14 cellular contexts compared by ENCODE assay signal in genomic region chr3:13950042-13950441, GRCh38.
"Had no signal": no experiment of that assay in that cellular context is flagged by ENCODE, and none has a peak within 500 bp of the region (broad histone marks: within the 10 kb centered on the region; RNA-seq: fewer than 3 reads in every experiment).

No MANE protein-coding gene starts in this region.

- DNase-seq: activated CD4-positive, alpha-beta T cell treated with anti-CD3 and anti-CD28 coated beads, Interleukin-2, amount 10 ng/mL, durations not matched to agents 7 days and 5 days; activated CD8-positive, alpha-beta memory T cell treated with anti-CD3 and anti-CD28 coated beads for 24 hours; activated naive CD8-positive, alpha-beta T cell treated with anti-CD3 and anti-CD28 coated beads for 36 hours; amygdala; esophagus squamous epithelium; hypothalamus; kidney; left ventricle myocardium superior; stimulated activated CD4-positive, alpha-beta T cell treated with anti-CD3 and anti-CD28 coated beads, Interleukin-15, amount 100 ng/mL, for 24 hours; stimulated activated CD4-positive, alpha-beta T cell treated with anti-CD3 and anti-CD28 coated beads, Interleukin-4, amount 100 ng/mL, for 1 hour; stimulated activated naive CD4-positive, alpha-beta T cell; tibial artery; uterus had no signal

- ATAC-seq: left ventricle myocardium superior had no signal

- FAIRE-seq: endothelial cell of umbilical vein, kidney had no signal
